ENCODE assay signal across 11 cellular contexts in the genomic region with DNA sequence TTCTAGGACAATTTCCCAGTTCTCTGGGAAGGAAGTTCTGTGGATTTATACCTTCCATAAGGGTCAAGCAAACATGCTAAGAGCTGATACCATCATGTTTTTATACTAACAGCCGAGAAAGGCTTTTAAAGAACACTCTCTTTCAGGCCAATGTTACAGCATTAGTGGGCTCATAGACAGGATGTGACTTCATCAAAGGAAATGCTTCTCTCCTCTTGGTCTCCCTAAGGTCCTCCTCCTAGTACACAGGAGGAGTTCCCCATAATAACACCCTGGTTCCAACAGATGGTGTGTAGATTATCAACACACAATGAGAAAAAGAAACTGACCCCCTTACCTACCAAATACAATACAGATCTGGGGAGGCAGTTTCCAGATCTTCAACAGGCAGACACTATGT. TPM values are rescaled to one million over a fixed set of nuclear protein-coding genes. Genes with fewer than 3 reads are reported as not detected.
DNase-seq lines count a peak whose midpoint lies in the region; ATAC-seq and TF ChIP-seq lines count a peak whose summit lies in the region.
"Had no signal": no experiment of that assay in that cellular context is flagged by ENCODE, and none has a peak within 500 bp of the region (broad histone marks: within the 10 kb centered on the region; RNA-seq: fewer than 3 reads in every experiment).

No MANE protein-coding gene starts in this region.

- no peaks in the 10 kb centered on the region for H3K9me3 ChIP-seq in PC-3 (ENCODE audit: low read length)
- no peaks in the 10 kb centered on the region for H3K9me3 ChIP-seq in upper lobe of left lung
- H3K9me3 ChIP-seq: colonic mucosa had no signal

- POLR2A ChIA-PET in PC-3 (lab: Charles Lee; ENCODE audit: unreplicated experiment) = no interaction called here

- TF ChIP-seq CTCF in PC-3 (conservative IDR thresholded peaks at IDR 0.05; ENCODE audit: low read depth, low read length) (no peak), upper lobe of left lung (IDR thresholded peaks at IDR 0.05) (no peak)

- no peak for TF ChIP-seq POLR2A in upper lobe of left lung (IDR thresholded peaks at IDR 0.05)

- H3K27ac ChIP-seq in PC-3 (ENCODE audit: low read length) (no peak overlapping the region), upper lobe of left lung (no peak overlapping the region)
- H3K27ac ChIP-seq: colonic mucosa had no signal

- H3K4me1 ChIP-seq in PC-3 (ENCODE audit: insufficient read depth, low read length) (no peaks in the 10 kb centered on the region), upper lobe of left lung (no peaks in the 10 kb centered on the region)
- H3K4me1 ChIP-seq: colonic mucosa had no signal

- H3F3A ChIP-seq in PC-3 (ENCODE audit: low read length, unreplicated experiment) = no peaks in the 10 kb centered on the region

- no peaks in the 10 kb centered on the region for H3K27me3 Mint-ChIP-seq in activated T-cell treated with anti-CD3 and anti-CD28 coated beads, Interleukin-2, amount 50 U/mL, for 24 hours
- H3K27me3 Mint-ChIP-seq in central memory CD8-positive, alpha-beta T cell = no peaks in the 10 kb centered on the region
- H3K27me3 Mint-ChIP-seq: B cell had no signal

- H3K4me3 ChIP-seq in PC-3 (ENCODE audit: low read length) (no peak overlapping the region), upper lobe of left lung (no peak overlapping the region)
- H3K4me3 ChIP-seq: colonic mucosa had no signal

- H3K4me2 ChIP-seq in PC-3 (ENCODE audit: low read length) = no peak overlapping the region

- H2AFZ ChIP-seq in PC-3 (ENCODE audit: low read length) = no peak overlapping the region

- no peak overlapping the region for H3K4me3 Mint-ChIP-seq in activated T-cell treated with anti-CD3 and anti-CD28 coated beads, Interleukin-2, amount 50 U/mL, for 24 hours
- H3K4me3 Mint-ChIP-seq in central memory CD8-positive, alpha-beta T cell = peak overlapping the region; percentile 63
- H3K4me3 Mint-ChIP-seq: B cell had no signal

- H3K36me3 Mint-ChIP-seq in activated T-cell treated with anti-CD3 and anti-CD28 coated beads, Interleukin-2, amount 50 U/mL, for 24 hours (ENCODE audit: low read depth) = peaks cover 83% of the 10 kb centered on the region
- peaks cover 2% of the 10 kb centered on the region for H3K36me3 Mint-ChIP-seq in central memory CD8-positive, alpha-beta T cell (ENCODE audit: insufficient read depth)

- H3K9ac ChIP-seq in PC-3 (ENCODE audit: low read length) = no peak overlapping the region

- no TSS peak for BruUV-seq in PC-3 (replicated peaks; lab: Mats Ljungman, UMichigan)

- ATAC-seq in central memory CD8-positive, alpha-beta T cell (replicated peaks; ENCODE audit: extremely low read depth, poor library complexity, severe bottlenecking) = peak; percentile 93
- ATAC-seq in PC-3 = no peak
- ATAC-seq in upper lobe of left lung (ENCODE audit: low FRiP score in 2 of 2) = no peak

- no peaks in the 10 kb centered on the region for H4K20me1 ChIP-seq in PC-3 (ENCODE audit: low read length)

- H3K9me3 Mint-ChIP-seq in activated T-cell treated with anti-CD3 and anti-CD28 coated beads, Interleukin-2, amount 50 U/mL, for 24 hours = peaks cover 7% of the 10 kb centered on the region
- H3K9me3 Mint-ChIP-seq in central memory CD8-positive, alpha-beta T cell = no peaks in the 10 kb centered on the region

- intact Hi-C loops in PC-3 (cut with micrococcal nuclease) = loop anchor here (5.0 kb wide), 1 partner anchor 62 kb away; no protein-coding TSS in a partner anchor

- H3K79me2 ChIP-seq in PC-3 (ENCODE audit: low read length) = no peaks in the 10 kb centered on the region

- WGBS in upper lobe of left lung, 2 donors = 47 to 59% methylated on average over 1 of the region's 1 CpG

- H3K27ac Mint-ChIP-seq in activated T-cell treated with anti-CD3 and anti-CD28 coated beads, Interleukin-2, amount 50 U/mL, for 24 hours = peak overlapping the region; percentile 37
- peak overlapping the region; percentile 86 for H3K27ac Mint-ChIP-seq in central memory CD8-positive, alpha-beta T cell (ENCODE audit: low read depth)
- H3K27ac Mint-ChIP-seq: B cell had no signal

- CTCF ChIA-PET in PC-3 (lab: Charles Lee) = interaction anchor here (0.5 kb wide), 1 partner anchor 29 kb away, joined by 3 read pairs; no protein-coding TSS in a partner anchor

- H3K36me3 ChIP-seq in PC-3 (ENCODE audit: low read depth, low read length) (peaks cover 35% of the 10 kb centered on the region), upper lobe of left lung (peaks cover 0 to 7% (median 2%) of the 10 kb centered on the region in 4 donors)
- H3K36me3 ChIP-seq: colonic mucosa had no signal

- TF ChIP-seq EP300 in upper lobe of left lung (IDR thresholded peaks at IDR 0.05) = no peak

- peaks cover 25% of the 10 kb centered on the region for H3K4me1 Mint-ChIP-seq in activated T-cell treated with anti-CD3 and anti-CD28 coated beads, Interleukin-2, amount 50 U/mL, for 24 hours (ENCODE audit: low read depth)
- H3K4me1 Mint-ChIP-seq in central memory CD8-positive, alpha-beta T cell = peaks cover 19% of the 10 kb centered on the region
- H3K4me1 Mint-ChIP-seq: B cell had no signal

- H3K27me3 ChIP-seq in PC-3 (ENCODE audit: low read length) (no peaks in the 10 kb centered on the region), upper lobe of left lung (no peaks in the 10 kb centered on the region)
- H3K27me3 ChIP-seq: colonic mucosa had no signal

- no peak for DNase-seq in activated T-cell treated with anti-CD3 and anti-CD28 coated beads, Interleukin-2, amount 50 U/mL, for 24 hours
- no peak for DNase-seq in activated T-cell treated with anti-CD3 and anti-CD28 coated beads, Interleukin-2, amount 50 U/mL, for 48 hours
- DNase-seq in MV-4-11 (lab: John Stamatoyannopoulos, UW) (peak; percentile 40), non-pigmented ciliary epithelial cell (ENCODE audit: low read depth) (peak; percentile 57), PC-3 (no peak), ureter (ENCODE audit: low spot score) (no peak), upper lobe of left lung (no peak)
- no peak for DNase-seq in central memory CD8-positive, alpha-beta T cell (ENCODE audit: low spot score in 2 of 2)
- DNase-seq: colonic mucosa, SHP77 treated with DMSO at 0.1 percent for 48 hours had no signal

- no peaks in the 10 kb centered on the region for H3K9me2 ChIP-seq in PC-3 (replicated peaks; ENCODE audit: low read length)

RNA-seq across cellular contexts. Expression of a gene that starts 26.7 kb away (rescaled TPM):
- total RNA-seq in PC-3 (2014; rRNA removed) (1.7 and 2.6 TPM in 2 replicates), ureter (2.7 TPM), upper lobe of left lung (1 to 10 TPM in 1 of 6 donors, under 1 TPM in 1, not detected in 4; 0.26 to 1.0 TPM)
- total RNA-seq: B cell had no signal

Comparison
In these comparisons a context has a peak if more than half of its experiments do, and no peak if none do; other contexts are left out.
1. DNase-seq: peak in MV-4-11 (single experiment) and non-pigmented ciliary epithelial cell (single experiment); none in activated T-cell treated with anti-CD3 and anti-CD28 coated beads, Interleukin-2, amount 50 U/mL, for 24 hours (single experiment), activated T-cell treated with anti-CD3 and anti-CD28 coated beads, Interleukin-2, amount 50 U/mL, for 48 hours (0 of 2), central memory CD8-positive, alpha-beta T cell (0 of 2), PC-3 (single experiment), ureter (single experiment) and upper lobe of left lung (0 of 2).